Comparison of ENCODE assay signal across 8 cellular contexts in genomic region chr19:1254530-1255185, GRCh38. TPM values are rescaled to one million over a fixed set of nuclear protein-coding genes. Genes with fewer than 3 reads are reported as not detected.
DNase-seq lines count a peak whose midpoint lies in the region; ATAC-seq and TF ChIP-seq lines count a peak whose summit lies in the region.

No MANE protein-coding gene starts in this region.

- H3K36me3 Mint-ChIP-seq in activated T-cell treated with anti-CD3 and anti-CD28 coated beads, Interleukin-2, amount 50 U/mL, for 72 hours (ENCODE audit: insufficient read depth in 2 of 2): peaks cover 9 to 26% of the 10 kb centered on the region in 2 donors
- H3K36me3 Mint-ChIP-seq in brain: peaks cover 45% of the 10 kb centered on the region

- H3K9me3 ChIP-seq in muscle layer of colon (ENCODE audit: low read length): no peaks in the 10 kb centered on the region
- no peaks in the 10 kb centered on the region for H3K9me3 ChIP-seq in tibial artery

- H3K36me3 ChIP-seq in muscle layer of colon (ENCODE audit: insufficient read depth, low read length) (peaks cover 39% of the 10 kb centered on the region), tibial artery (peaks cover 38 to 65% (median 56%) of the 10 kb centered on the region in 3 donors)

- ATAC-seq in activated T-cell treated with anti-CD3 and anti-CD28 coated beads, Interleukin-2, amount 50 U/mL, for 72 hours (replicated peaks in 1 of 2): no peak
- ATAC-seq in HG03025 (IDR thresholded peaks at IDR 0.05; ENCODE audit: low FRiP score, unreplicated experiment): no peak

- H3K27me3 ChIP-seq in muscle layer of colon (ENCODE audit: control insufficient read depth in 1 of 2, insufficient read depth in 2 of 2, low read length in 2 of 2) (no peaks in the 10 kb centered on the region), tibial artery (no peaks in the 10 kb centered on the region)

- H3K4me1 ChIP-seq in muscle layer of colon (ENCODE audit: insufficient read depth, low read length) (peaks cover 24% of the 10 kb centered on the region), tibial artery (peaks cover 7 to 72% (median 65%) of the 10 kb centered on the region in 4 donors)

- peaks cover 37% of the 10 kb centered on the region for H3K4me1 Mint-ChIP-seq in activated T-cell treated with anti-CD3 and anti-CD28 coated beads, Interleukin-2, amount 50 U/mL, for 72 hours (ENCODE audit: low read depth)
- H3K4me1 Mint-ChIP-seq in brain: peaks cover 36% of the 10 kb centered on the region

- peak overlapping the region; percentile 20 to 27 for H3K4me3 Mint-ChIP-seq in activated T-cell treated with anti-CD3 and anti-CD28 coated beads, Interleukin-2, amount 50 U/mL, for 72 hours
- H3K4me3 Mint-ChIP-seq in brain: peak overlapping the region in 1 of 5 experiments; percentile 52

- no peak overlapping the region for H3K27ac Mint-ChIP-seq in activated T-cell treated with anti-CD3 and anti-CD28 coated beads, Interleukin-2, amount 50 U/mL, for 72 hours
- H3K27ac Mint-ChIP-seq in brain: peak overlapping the region in 3 of 5 experiments; percentile 56 to 75 (median 57)

- H3K4me3 ChIP-seq in muscle layer of colon (ENCODE audit: low read depth in 1 of 2, low read length in 2 of 2): no peak overlapping the region
- peak overlapping the region in 1 of 2 donors; percentile 67 for H3K4me3 ChIP-seq in tibial artery

- peak overlapping the region; percentile 33 for H3K9ac ChIP-seq in muscle layer of colon (ENCODE audit: low read length)

- no peak for DNase-seq in activated T-cell treated with anti-CD3 and anti-CD28 coated beads, Interleukin-2, amount 50 U/mL, for 72 hours
- no peak for DNase-seq in activated T-cell treated with anti-CD3 and anti-CD28 coated beads, Interleukin-2, amount 50 U/mL, for 48 hours
- DNase-seq in tibial artery (no peak), NCI-H345 (lab: John Stamatoyannopoulos, UW) (no peak), NCI-H146 (lab: John Stamatoyannopoulos, UW) (no peak)

- TF ChIP-seq CTCF in brain (conservative IDR thresholded peaks at IDR 0.05): no peak
- TF ChIP-seq CTCF in tibial artery (IDR thresholded peaks at IDR 0.05): no peak

- H3K9me3 Mint-ChIP-seq in activated T-cell treated with anti-CD3 and anti-CD28 coated beads, Interleukin-2, amount 50 U/mL, for 72 hours: no peaks in the 10 kb centered on the region
- H3K9me3 Mint-ChIP-seq in brain: no peaks in the 10 kb centered on the region

- intact Hi-C loops in tibial artery (cut with DNase I; ENCODE audit: low total_unique reads): no loop called here

- H3K27me3 Mint-ChIP-seq in activated T-cell treated with anti-CD3 and anti-CD28 coated beads, Interleukin-2, amount 50 U/mL, for 72 hours (ENCODE audit: low read depth): no peaks in the 10 kb centered on the region
- H3K27me3 Mint-ChIP-seq in brain: peaks cover 4% of the 10 kb centered on the region

- H3K27ac ChIP-seq in muscle layer of colon (ENCODE audit: low read depth, low read length) (peak overlapping the region; percentile 100), tibial artery (peak overlapping the region; percentile 98)

RNA-seq across cellular contexts. Expression of gene MIDN, which starts 6.3 kb away (rescaled TPM):
- total RNA-seq in activated T-cell treated with anti-CD3 and anti-CD28 coated beads, Interleukin-2, amount 50 U/mL, for 72 hours: 10 to 100 TPM; 72.3 to 75.4 TPM
- 79.7 TPM for polyA plus RNA-seq in brain (ENCODE audit: insufficient read depth, low read depth, low replicate concordance)

RNA-seq across cellular contexts. Expression of gene ATP5F1D, which starts 13.1 kb away (rescaled TPM):
- 100 to 1,000 TPM; 169 to 201 TPM for total RNA-seq in activated T-cell treated with anti-CD3 and anti-CD28 coated beads, Interleukin-2, amount 50 U/mL, for 72 hours
- 365 TPM for polyA plus RNA-seq in brain (ENCODE audit: insufficient read depth, low read depth, low replicate concordance)

RNA-seq across cellular contexts. Expression of gene CIRBP, which starts 14.5 kb away (rescaled TPM):
- total RNA-seq in activated T-cell treated with anti-CD3 and anti-CD28 coated beads, Interleukin-2, amount 50 U/mL, for 72 hours: 100 to 1,000 TPM; 400 to 456 TPM
- 617 TPM for polyA plus RNA-seq in brain (ENCODE audit: insufficient read depth, low read depth, low replicate concordance)

RNA-seq across cellular contexts. Expression of gene CBARP, which starts 16.9 kb away (rescaled TPM):
- under 1 TPM; 0.38 to 0.58 TPM for total RNA-seq in activated T-cell treated with anti-CD3 and anti-CD28 coated beads, Interleukin-2, amount 50 U/mL, for 72 hours
- polyA plus RNA-seq in brain (ENCODE audit: insufficient read depth, low read depth, low replicate concordance): 11.2 TPM

RNA-seq across cellular contexts. Expression of gene FAM174C, which starts 20.7 kb away (rescaled TPM):
- 10 to 100 TPM; 59.8 to 69.1 TPM for total RNA-seq in activated T-cell treated with anti-CD3 and anti-CD28 coated beads, Interleukin-2, amount 50 U/mL, for 72 hours
- polyA plus RNA-seq in brain (ENCODE audit: insufficient read depth, low read depth, low replicate concordance): 60.8 TPM
